In the genomic region with DNA sequence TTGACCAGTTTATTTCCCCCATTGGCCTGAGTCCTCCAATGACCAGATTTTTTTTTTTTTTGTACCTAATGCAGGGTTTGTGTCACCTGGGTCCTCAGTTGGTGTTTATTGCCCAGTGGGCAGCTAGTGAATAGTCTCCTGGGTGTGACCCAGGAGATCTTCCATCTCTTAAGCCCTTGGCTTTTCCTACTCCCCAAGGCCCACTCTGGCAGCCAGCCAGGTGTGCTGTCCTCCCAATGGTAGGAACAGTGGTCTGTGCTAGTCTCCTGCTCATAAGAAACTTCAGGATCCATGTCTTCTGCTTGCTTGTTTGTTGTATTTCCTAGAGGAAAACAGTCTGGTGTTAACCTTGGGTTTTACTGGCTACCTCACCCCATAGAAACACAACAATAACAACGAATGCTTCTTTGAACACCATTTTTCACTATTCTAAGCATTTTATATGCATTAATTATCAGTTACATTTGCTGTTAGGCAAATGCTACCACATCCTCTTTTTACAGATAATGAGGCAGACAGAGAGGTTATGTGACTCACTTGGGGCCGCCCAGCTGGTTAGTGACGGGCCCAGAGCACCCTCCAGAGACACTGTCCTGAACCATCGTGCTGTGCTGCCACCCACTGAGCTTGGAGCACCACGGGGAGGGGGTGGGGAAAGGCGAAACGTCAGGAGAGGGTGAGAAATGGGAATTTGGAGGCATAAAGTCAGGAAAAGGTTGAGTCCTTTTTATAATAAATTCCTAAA, we compare ENCODE assay signal across 8 cellular contexts.
DNase-seq lines count a peak whose midpoint lies in the region; FAIRE-seq and TF ChIP-seq lines count a peak whose summit lies in the region.

No MANE protein-coding gene starts in this region.

- no peak overlapping the region for H3K4me3 Mint-ChIP-seq in activated naive CD4-positive, alpha-beta T cell treated with anti-CD3 and anti-CD28 coated beads, Interleukin-2, amount 10 ng/mL, durations not matched to agents 7 days and 5 days

- no peaks in the 10 kb centered on the region for H3K36me3 Mint-ChIP-seq in activated naive CD4-positive, alpha-beta T cell treated with anti-CD3 and anti-CD28 coated beads, Interleukin-2, amount 10 ng/mL, durations not matched to agents 7 days and 5 days

- H3K27ac Mint-ChIP-seq in activated naive CD4-positive, alpha-beta T cell treated with anti-CD3 and anti-CD28 coated beads, Interleukin-2, amount 10 ng/mL, durations not matched to agents 7 days and 5 days: no peak overlapping the region

- CTCF ChIA-PET in activated naive CD4-positive, alpha-beta T cell treated with anti-CD3 and anti-CD28 coated beads, Interleukin-2, amount 10 ng/mL, durations not matched to agents 7 days and 5 days (lab: Charles Lee): interaction anchor here (0.6 to 3.2 kb wide), 21 partner anchors 8 to 364 kb away, joined by 3 to 12 read pairs (median 4); no protein-coding TSS in a partner anchor

- H3K9me3 Mint-ChIP-seq in activated naive CD4-positive, alpha-beta T cell treated with anti-CD3 and anti-CD28 coated beads, Interleukin-2, amount 10 ng/mL, durations not matched to agents 7 days and 5 days: no peaks in the 10 kb centered on the region

- no peaks in the 10 kb centered on the region for H3K27me3 Mint-ChIP-seq in activated naive CD4-positive, alpha-beta T cell treated with anti-CD3 and anti-CD28 coated beads, Interleukin-2, amount 10 ng/mL, durations not matched to agents 7 days and 5 days

- no peak for TF ChIP-seq POLR2A in GM12891 (IDR thresholded peaks at IDR 0.05; ENCODE audit: low read depth, low read length)

- peak; percentile 26 for FAIRE-seq in GM12891 (lab: Jason Lieb, UNC)

- no peak for DNase-seq in GM12891 (ENCODE audit: insufficient read length, low spot score)
- DNase-seq in SIG-M5 (lab: John Stamatoyannopoulos, UW): peak; percentile 0
- peak; percentile 37 for DNase-seq in activated naive CD4-positive, alpha-beta T cell treated with anti-CD3 and anti-CD28 coated beads, Interleukin-2, amount 10 ng/mL, durations not matched to agents 7 days and 5 days
- DNase-seq in stimulated activated CD4-positive, alpha-beta T cell treated with anti-CD3 and anti-CD28 coated beads, Interleukin-2, amount 100 ng/mL, for 4 hours (ENCODE audit: low read depth): peak; percentile 45
- no peak for DNase-seq in NCI-H524 treated with DMSO at 0.1 percent for 48 hours (lab: John Stamatoyannopoulos, UW)
- no peak for DNase-seq in H4 (ENCODE audit: low spot score)
- no peak for DNase-seq in iPS-NIHi7 (ENCODE audit: extremely low spot score)
- DNase-seq in iPS-NIHi11 (ENCODE audit: low spot score): no peak

- H3K4me1 Mint-ChIP-seq in activated naive CD4-positive, alpha-beta T cell treated with anti-CD3 and anti-CD28 coated beads, Interleukin-2, amount 10 ng/mL, durations not matched to agents 7 days and 5 days: peaks cover 51% of the 10 kb centered on the region

TF ChIP-seq in GM12891, 5 proteins besides CTCF, POLR2A, EP300 and RAD21:
- no peak for TF ChIP-seq POU2F2 (IDR thresholded peaks at IDR 0.05; ENCODE audit: low read depth, low read length)
- no peak for TF ChIP-seq TAF1 (IDR thresholded peaks at IDR 0.05; ENCODE audit: low read depth, low read length)
- no peak for TF ChIP-seq PAX5 (IDR thresholded peaks at IDR 0.05; ENCODE audit: insufficient read depth, low read length, severe bottlenecking)
- no peak for TF ChIP-seq POLR2AphosphoS5 (IDR thresholded peaks at IDR 0.05; ENCODE audit: low read depth, low read length)
- TF ChIP-seq SPI1 (IDR thresholded peaks at IDR 0.05; ENCODE audit: low read depth, low read length): peak; percentile 79

Comparison
In these comparisons a context has a peak if more than half of its experiments do, and no peak if none do; other contexts are left out.
1. DNase-seq: peak in SIG-M5 (single experiment), activated naive CD4-positive, alpha-beta T cell treated with anti-CD3 and anti-CD28 coated beads, Interleukin-2, amount 10 ng/mL, durations not matched to agents 7 days and 5 days (single experiment) and stimulated activated CD4-positive, alpha-beta T cell treated with anti-CD3 and anti-CD28 coated beads, Interleukin-2, amount 100 ng/mL, for 4 hours (single experiment); none in GM12891 (single experiment), NCI-H524 treated with DMSO at 0.1 percent for 48 hours (single experiment), H4 (single experiment), iPS-NIHi7 (single experiment) and iPS-NIHi11 (single experiment).